Comparison of ENCODE assay signal across 1 cellular context in genomic region chr4:15654556-15655222, GRCh38.
TF ChIP-seq lines count a peak whose summit lies in the region.

No MANE protein-coding gene starts in this region.

TF ChIP-seq in A549, 52 proteins besides CTCF, POLR2A, EP300 and RAD21 (continued from another document):
- TF ChIP-seq USF2 (IDR thresholded peaks at IDR 0.05): no peak
- no peak for TF ChIP-seq MAZ (IDR thresholded peaks at IDR 0.05; ENCODE audit: borderline replicate concordance, low read depth, low read length)
- TF ChIP-seq HMGXB4 (CRISPR knock-in tag; IDR thresholded peaks at IDR 0.05; ENCODE audit: borderline replicate concordance): no peak
